In the genomic region with DNA sequence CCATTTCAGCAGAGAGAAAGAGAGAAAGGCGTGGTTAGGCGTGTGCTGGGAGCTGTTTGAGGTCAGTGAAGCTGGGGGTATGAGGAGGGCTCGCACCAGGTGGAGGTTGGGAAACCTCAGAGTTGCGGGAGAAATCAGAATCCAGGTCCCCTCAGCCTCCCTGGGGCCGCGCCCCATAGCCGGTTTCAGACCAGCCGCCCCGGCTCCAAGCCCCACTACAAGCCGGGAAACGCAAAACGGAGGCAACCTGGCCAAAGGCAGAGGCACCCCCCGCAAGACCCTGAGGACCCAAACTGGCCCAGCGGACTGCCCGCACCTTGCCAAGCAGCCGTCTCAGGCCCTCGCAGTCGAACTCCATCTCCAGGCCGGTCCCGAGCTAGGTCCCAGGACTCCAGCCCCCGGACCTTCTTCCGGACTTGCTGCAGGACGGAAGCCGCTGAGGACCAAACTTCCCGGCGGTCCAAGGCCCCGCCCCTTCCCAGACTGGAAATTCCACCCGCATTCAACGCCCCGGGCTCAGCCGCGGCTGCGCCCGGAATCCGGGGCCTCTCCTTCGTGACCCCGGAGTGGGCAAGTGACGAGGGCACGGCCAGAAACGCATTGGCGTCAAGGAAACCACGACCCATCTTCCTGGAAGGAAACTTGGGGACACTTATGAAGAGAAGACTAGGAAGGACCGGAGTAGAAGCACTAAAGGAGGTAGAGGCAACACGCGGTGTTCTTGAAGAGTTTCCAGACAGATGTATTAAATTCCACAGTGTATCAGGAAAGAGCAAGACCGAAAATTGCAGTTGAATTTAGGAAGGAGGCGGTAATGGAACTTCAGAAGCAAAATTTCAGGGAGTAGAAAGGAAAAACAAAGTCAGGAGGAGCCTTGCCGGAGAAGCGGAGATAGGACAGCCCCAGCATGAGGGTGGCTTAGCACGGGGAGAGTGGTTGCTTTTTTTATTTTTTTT, we compare ENCODE assay signal across 1 cellular context.
A peak's percentile ranks its signal among the peaks of the same experiment; 100 is the strongest.
TF ChIP-seq lines count a peak whose summit lies in the region.

UEVLD (minus strand) TSS at position 438 of the 956 bp plus-strand sequence; CDS start at position 358, 80 bp downstream.

TF ChIP-seq in K562, 482 proteins besides CTCF, POLR2A, EP300 and RAD21 (continued from another document):
- peak; percentile 54 for TF ChIP-seq MGA (IDR thresholded peaks at IDR 0.05)
- TF ChIP-seq ZNF695 (CRISPR knock-in tag; IDR thresholded peaks at IDR 0.05), result no peak
- TF ChIP-seq ZBTB26 (CRISPR knock-in tag; IDR thresholded peaks at IDR 0.05), result no peak
- TF ChIP-seq, protein P1, sequence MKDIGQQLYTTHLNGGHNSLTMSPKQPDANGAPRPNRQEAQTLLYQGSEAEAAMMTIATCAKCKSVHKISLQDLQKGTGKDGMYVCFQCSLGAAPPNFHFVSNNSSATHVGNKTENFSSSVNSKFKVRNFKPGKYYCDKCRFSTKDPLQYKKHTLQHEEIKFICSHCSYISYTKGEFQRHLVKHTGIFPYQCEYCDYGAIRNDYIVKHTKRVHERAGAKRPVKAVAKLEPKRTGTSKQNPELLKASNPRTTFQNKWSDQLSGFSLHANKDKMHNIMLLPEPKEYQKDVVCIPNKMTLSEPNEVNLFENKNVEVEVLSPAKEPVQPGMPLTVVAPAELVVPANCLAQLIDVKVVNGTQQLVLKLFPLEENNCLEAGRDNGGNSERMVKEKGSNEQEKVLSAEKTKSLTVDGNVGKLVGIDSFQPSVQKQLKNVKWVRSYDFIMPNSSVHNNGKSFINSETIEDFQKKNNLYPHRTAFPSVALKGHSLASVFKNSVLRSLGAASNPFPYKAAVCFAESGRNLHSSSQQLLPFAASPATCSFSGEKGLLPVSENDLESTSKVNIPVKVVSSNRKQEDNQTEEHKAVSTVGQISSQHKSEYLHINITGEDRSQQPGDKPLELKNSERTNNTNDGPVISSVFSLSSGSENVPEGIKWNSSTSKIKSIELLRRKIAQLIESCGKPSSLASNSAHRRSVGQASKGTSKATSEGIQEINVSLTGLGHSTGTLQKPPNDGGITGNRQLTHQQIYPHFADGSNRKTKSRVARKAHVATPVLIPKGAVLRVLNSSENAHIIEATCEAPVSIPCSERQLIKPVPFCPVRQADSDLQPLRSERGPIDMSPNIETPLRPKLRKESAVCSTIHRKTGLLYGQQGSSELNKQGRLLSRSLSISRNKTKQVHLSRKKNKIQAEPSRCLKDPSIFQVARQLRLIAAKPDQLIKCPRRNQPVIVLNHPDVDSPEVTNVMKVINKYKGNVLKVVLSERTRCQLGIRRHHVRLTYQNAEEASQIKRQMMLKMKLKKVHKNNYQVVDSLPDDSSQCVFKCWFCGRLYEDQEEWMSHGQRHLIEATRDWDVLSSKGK (CRISPR knock-in tag; IDR thresholded peaks at IDR 0.05), result no peak
- no peak for TF ChIP-seq ZNF121 (CRISPR knock-in tag; conservative IDR thresholded peaks at IDR 0.05)
- no peak for TF ChIP-seq ZNF764 (CRISPR knock-in tag; IDR thresholded peaks at IDR 0.05; ENCODE audit: low read depth)
- no peak for TF ChIP-seq NR2C2 (CRISPR knock-in tag; IDR thresholded peaks at IDR 0.05)
- TF ChIP-seq NR2C2 (tag; IDR thresholded peaks at IDR 0.05), result peak; percentile 91
- no peak for TF ChIP-seq CSDE1 (IDR thresholded peaks at IDR 0.05)
- TF ChIP-seq BCOR (IDR thresholded peaks at IDR 0.05), result no peak
- no peak for TF ChIP-seq ZNF717 (CRISPR knock-in tag; IDR thresholded peaks at IDR 0.05)
- TF ChIP-seq, protein P2, sequence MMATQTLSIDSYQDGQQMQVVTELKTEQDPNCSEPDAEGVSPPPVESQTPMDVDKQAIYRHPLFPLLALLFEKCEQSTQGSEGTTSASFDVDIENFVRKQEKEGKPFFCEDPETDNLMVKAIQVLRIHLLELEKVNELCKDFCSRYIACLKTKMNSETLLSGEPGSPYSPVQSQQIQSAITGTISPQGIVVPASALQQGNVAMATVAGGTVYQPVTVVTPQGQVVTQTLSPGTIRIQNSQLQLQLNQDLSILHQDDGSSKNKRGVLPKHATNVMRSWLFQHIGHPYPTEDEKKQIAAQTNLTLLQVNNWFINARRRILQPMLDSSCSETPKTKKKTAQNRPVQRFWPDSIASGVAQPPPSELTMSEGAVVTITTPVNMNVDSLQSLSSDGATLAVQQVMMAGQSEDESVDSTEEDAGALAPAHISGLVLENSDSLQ (IDR thresholded peaks at IDR 0.05), result no peak
- no peak for TF ChIP-seq DPF2 (IDR thresholded peaks at IDR 0.05)
- TF ChIP-seq KDM1A (IDR thresholded peaks at IDR 0.05), result no peak
- TF ChIP-seq ZBTB17 (CRISPR knock-in tag; IDR thresholded peaks at IDR 0.05), result no peak
- no peak for TF ChIP-seq BMI1 (IDR thresholded peaks at IDR 0.05; ENCODE audit: low read length)
- peak; percentile 60 for TF ChIP-seq GABPB1 (CRISPR knock-in tag; IDR thresholded peaks at IDR 0.05)
- TF ChIP-seq NCOA6 (IDR thresholded peaks at IDR 0.05), result no peak
